In genomic region chr6:148747145-148747492, GRCh38 we compare ENCODE assay signal across 8 cellular contexts. TPM values are rescaled to one million over a fixed set of nuclear protein-coding genes. Genes with fewer than 3 reads are reported as not detected.
A peak's percentile ranks its signal among the peaks of the same experiment; 100 is the strongest.
DNase-seq lines count a peak whose midpoint lies in the region; ATAC-seq, FAIRE-seq and TF ChIP-seq lines count a peak whose summit lies in the region.

No MANE protein-coding gene starts in this region.

- CTCF ChIA-PET in activated CD8-positive, alpha-beta memory T cell treated with anti-CD3 and anti-CD28 coated beads, Interleukin-2, amount 10 ng/mL, durations not matched to agents 7 days and 5 days (lab: Charles Lee): interaction anchor here (1.0 to 3.4 kb wide), 3 partner anchors 12 to 201 kb away, joined by 3 to 32 read pairs (median 9); no protein-coding TSS in a partner anchor

- no peaks in the 10 kb centered on the region for H3K36me3 Mint-ChIP-seq in activated CD8-positive, alpha-beta memory T cell treated with anti-CD3 and anti-CD28 coated beads, Interleukin-2, amount 10 ng/mL, durations not matched to agents 7 days and 5 days
- no peaks in the 10 kb centered on the region for H3K36me3 Mint-ChIP-seq in activated naive CD8-positive, alpha-beta T cell treated with anti-CD3 and anti-CD28 coated beads for 36 hours

- peaks cover 41% of the 10 kb centered on the region for H3K27me3 Mint-ChIP-seq in activated CD8-positive, alpha-beta memory T cell treated with anti-CD3 and anti-CD28 coated beads, Interleukin-2, amount 10 ng/mL, durations not matched to agents 7 days and 5 days
- peaks cover 60% of the 10 kb centered on the region for H3K27me3 Mint-ChIP-seq in activated naive CD8-positive, alpha-beta T cell treated with anti-CD3 and anti-CD28 coated beads for 36 hours

- H3K36me3 ChIP-seq in HUES64 (ENCODE audit: insufficient read depth, low read length): no peaks in the 10 kb centered on the region
- no peaks in the 10 kb centered on the region for H3K36me3 ChIP-seq in heart right ventricle
- H3K36me3 ChIP-seq in pancreas: no peaks in the 10 kb centered on the region

- ATAC-seq in activated CD8-positive, alpha-beta memory T cell treated with anti-CD3 and anti-CD28 coated beads, Interleukin-2, amount 10 ng/mL, durations not matched to agents 7 days and 5 days: peak; percentile 40
- ATAC-seq in heart right ventricle (peak; percentile 16 to 64 (median 36)), pancreas (peak; percentile 19 to 37 (median 29)), HG03097 (IDR thresholded peaks at IDR 0.05; ENCODE audit: low FRiP score, unreplicated experiment) (no peak)

- TF ChIP-seq CTCF in heart right ventricle (IDR thresholded peaks at IDR 0.05) (no peak), pancreas (IDR thresholded peaks at IDR 0.05) (no peak)

- H3K27ac Mint-ChIP-seq in activated CD8-positive, alpha-beta memory T cell treated with anti-CD3 and anti-CD28 coated beads, Interleukin-2, amount 10 ng/mL, durations not matched to agents 7 days and 5 days: no peak overlapping the region
- no peak overlapping the region for H3K27ac Mint-ChIP-seq in activated naive CD8-positive, alpha-beta T cell treated with anti-CD3 and anti-CD28 coated beads for 36 hours

- no peaks in the 10 kb centered on the region for H3K9me3 ChIP-seq in HUES64 (ENCODE audit: insufficient read depth, low read depth, low read length)
- H3K9me3 ChIP-seq in heart right ventricle: no peaks in the 10 kb centered on the region
- H3K9me3 ChIP-seq in pancreas: no peaks in the 10 kb centered on the region

- H3K4me1 ChIP-seq in HUES64 (ENCODE audit: insufficient read depth, low read length) (peaks cover 28% of the 10 kb centered on the region), heart right ventricle (peaks cover 0 to 25% (median 17%) of the 10 kb centered on the region in 9 donors), pancreas (peaks cover 18 to 34% (median 26%) of the 10 kb centered on the region in 3 donors)

- H3K27ac ChIP-seq in HUES64 (ENCODE audit: low read depth, low read length) (peak overlapping the region; percentile 50; the same call in 1 of the 2 replicates), heart right ventricle (peak overlapping the region; percentile 71 to 88 (median 76)), pancreas (peak overlapping the region in 3 of 4 donors; percentile 23 to 86 (median 86))

- WGBS in HUES64: under 1% methylated on average over 45 of the region's 45 CpGs
- 0 to 1% methylated on average over 40 to 44 of the region's 45 CpGs for WGBS in heart right ventricle, 2 donors
- WGBS in pancreas, 2 donors: 0% methylated on average over 30 to 45 of the region's 45 CpGs

- no peaks in the 10 kb centered on the region for H3K9me3 Mint-ChIP-seq in activated CD8-positive, alpha-beta memory T cell treated with anti-CD3 and anti-CD28 coated beads, Interleukin-2, amount 10 ng/mL, durations not matched to agents 7 days and 5 days (ENCODE audit: low read depth)
- no peaks in the 10 kb centered on the region for H3K9me3 Mint-ChIP-seq in activated naive CD8-positive, alpha-beta T cell treated with anti-CD3 and anti-CD28 coated beads for 36 hours

- intact Hi-C loops in heart right ventricle (cut with DNase I) (loop anchor here (2.0 to 10.0 kb wide), 7 partner anchors 170 to 205 kb away; no protein-coding TSS in a partner anchor), pancreas (cut with DNase I) (loop anchor here in 1 of 3 donors (10.0 kb wide), 1 partner anchor 198 kb away; no protein-coding TSS in a partner anchor)

- peaks cover 12% of the 10 kb centered on the region; the same call in 1 of the 2 replicates for H3K27me3 ChIP-seq in HUES64 (ENCODE audit: insufficient read depth, low read length)
- H3K27me3 ChIP-seq in heart right ventricle: peaks cover 0 to 57% (median 15%) of the 10 kb centered on the region in 7 donors
- no peaks in the 10 kb centered on the region for H3K27me3 ChIP-seq in pancreas

- FAIRE-seq in pancreas (lab: Jason Lieb, UNC): no peak

- peak overlapping the region; percentile 79 for H3K9ac ChIP-seq in HUES64 (ENCODE audit: low read depth, low read length)

- H3K4me3 ChIP-seq in HUES64 (ENCODE audit: low read length) (peak overlapping the region; percentile 66), heart right ventricle (peak overlapping the region; percentile 58 to 92 (median 72)), pancreas (peak overlapping the region; percentile 65 to 93 (median 81))

- peaks cover 30% of the 10 kb centered on the region for H3K4me1 Mint-ChIP-seq in activated CD8-positive, alpha-beta memory T cell treated with anti-CD3 and anti-CD28 coated beads, Interleukin-2, amount 10 ng/mL, durations not matched to agents 7 days and 5 days
- peaks cover 13% of the 10 kb centered on the region for H3K4me1 Mint-ChIP-seq in activated naive CD8-positive, alpha-beta T cell treated with anti-CD3 and anti-CD28 coated beads for 36 hours

- DNase-seq in activated CD8-positive, alpha-beta memory T cell treated with anti-CD3 and anti-CD28 coated beads, Interleukin-2, amount 10 ng/mL, durations not matched to agents 7 days and 5 days: no peak
- no peak for DNase-seq in activated CD8-positive, alpha-beta memory T cell treated with anti-CD3 and anti-CD28 coated beads for 24 hours
- peak; percentile 41 for DNase-seq in activated naive CD8-positive, alpha-beta T cell treated with anti-CD3 and anti-CD28 coated beads for 36 hours
- DNase-seq in heart right ventricle: peak; percentile 30 to 58
- DNase-seq in pancreas: peak; percentile 54 to 85 (median 66)
- no peak for DNase-seq in middle frontal gyrus (ENCODE audit: extremely low spot score, low spot score)

- peak overlapping the region; percentile 88 for H3K4me3 Mint-ChIP-seq in activated CD8-positive, alpha-beta memory T cell treated with anti-CD3 and anti-CD28 coated beads, Interleukin-2, amount 10 ng/mL, durations not matched to agents 7 days and 5 days
- H3K4me3 Mint-ChIP-seq in activated naive CD8-positive, alpha-beta T cell treated with anti-CD3 and anti-CD28 coated beads for 36 hours: peak overlapping the region; percentile 74

RNA-seq across cellular contexts. Expression of gene UST, which starts 0.3 kb away (rescaled TPM):
- 1 to 10 TPM; 1.5 to 2.3 TPM for total RNA-seq in activated CD8-positive, alpha-beta memory T cell treated with anti-CD3 and anti-CD28 coated beads, Interleukin-2, amount 10 ng/mL, durations not matched to agents 7 days and 5 days
- polyA plus RNA-seq in HUES64 (2013, experiment 1 of 2): 23.7 TPM
- 27.8 TPM for polyA plus RNA-seq in HUES64 (2013, experiment 2 of 2)
- under 1 TPM; 0.82 to 0.89 TPM for total RNA-seq in activated naive CD8-positive, alpha-beta T cell treated with anti-CD3 and anti-CD28 coated beads for 36 hours
- total RNA-seq in heart right ventricle (1 to 10 TPM; 1.6 to 4.1 (median 2.2) TPM), pancreas (10 to 100 TPM in 4 of 6 donors, 1 to 10 TPM in 2; 3.8 to 20.9 (median 12.0) TPM)
- polyA plus RNA-seq in heart right ventricle (1 to 10 TPM; 2.6 to 3.3 TPM), pancreas (1 to 10 TPM; 3.7 to 4.3 TPM)

Comparison
In these comparisons a context has a peak if more than half of its experiments do, and no peak if none do; other contexts are left out.
1. DNase-seq: peak in activated naive CD8-positive, alpha-beta T cell treated with anti-CD3 and anti-CD28 coated beads for 36 hours (single experiment), heart right ventricle (2 of 2) and pancreas (6 of 6); none in activated CD8-positive, alpha-beta memory T cell treated with anti-CD3 and anti-CD28 coated beads, Interleukin-2, amount 10 ng/mL, durations not matched to agents 7 days and 5 days (single experiment), activated CD8-positive, alpha-beta memory T cell treated with anti-CD3 and anti-CD28 coated beads for 24 hours (single experiment) and middle frontal gyrus (single experiment).
2. Peak in every context shown above with its lines, with median percentiles within 50 percentile points of each other: H3K27ac ChIP-seq and H3K4me3 ChIP-seq.